12 cellular contexts compared by ENCODE assay signal in the genomic region with DNA sequence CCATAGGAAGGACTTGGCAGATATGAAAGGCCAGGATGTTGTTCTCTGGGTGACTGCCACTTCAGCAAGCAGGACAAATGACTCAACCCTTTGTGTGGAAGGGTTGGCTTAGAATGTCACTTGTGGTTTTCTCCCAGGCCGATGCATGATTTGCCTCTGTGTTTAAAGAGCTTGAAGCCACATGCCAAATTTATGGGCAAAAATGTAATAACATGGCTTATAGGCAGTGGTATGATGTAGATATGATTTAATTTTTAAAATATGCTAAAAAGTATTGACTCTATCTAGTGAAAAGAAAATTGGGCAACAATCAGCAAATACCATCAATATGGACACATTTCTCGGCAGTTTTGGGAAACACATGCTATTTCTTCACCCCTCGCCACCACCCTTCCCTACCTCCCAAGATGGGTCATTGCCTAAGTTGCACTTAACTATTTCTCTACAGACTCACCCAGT.
DNase-seq lines count a peak whose midpoint lies in the region; ATAC-seq and TF ChIP-seq lines count a peak whose summit lies in the region.
"Had no signal": no experiment of that assay in that cellular context is flagged by ENCODE, and none has a peak within 500 bp of the region (broad histone marks: within the 10 kb centered on the region; RNA-seq: fewer than 3 reads in every experiment).

No MANE protein-coding gene starts in this region.

- no peaks in the 10 kb centered on the region for H3K9me3 ChIP-seq in right atrium auricular region
- H3K9me3 ChIP-seq in thyroid gland, result no peaks in the 10 kb centered on the region

- TF ChIP-seq CTCF in right atrium auricular region (IDR thresholded peaks at IDR 0.05) (no peak), thyroid gland (IDR thresholded peaks at IDR 0.05) (no peak)

- TF ChIP-seq POLR2A in thyroid gland (IDR thresholded peaks at IDR 0.05), result no peak

- ATAC-seq in left ventricle myocardium superior (no peak), GM21367 (IDR thresholded peaks at IDR 0.05; ENCODE audit: unreplicated experiment) (no peak)
- ATAC-seq: naive thymus-derived CD8-positive, alpha-beta T cell had no signal

- intact Hi-C loops in left ventricle myocardium superior (cut with micrococcal nuclease), result no loop called here
- intact Hi-C loops in thyroid gland (cut with DNase I), result no loop called here

- H3K27me3 ChIP-seq in right atrium auricular region, result no peaks in the 10 kb centered on the region
- no peaks in the 10 kb centered on the region for H3K27me3 ChIP-seq in thyroid gland

- H3K27ac ChIP-seq in right atrium auricular region (no peak overlapping the region), thyroid gland (no peak overlapping the region)
- H3K27ac ChIP-seq: C4-2B had no signal

- H3K4me3 ChIP-seq in right atrium auricular region (no peak overlapping the region), thyroid gland (replicated peaks in 1 of 3) (no peak overlapping the region)

- H3K36me3 ChIP-seq in right atrium auricular region (no peaks in the 10 kb centered on the region), thyroid gland (no peaks in the 10 kb centered on the region)

- DNase-seq in right atrium auricular region (ENCODE audit: low spot score) (peak; percentile 63), left ventricle myocardium superior (no peak), SW 1271 (lab: John Stamatoyannopoulos, UW) (peak; percentile 3 to 69), foreskin melanocyte (peak; percentile 68), thyroid gland (no peak), NCI-H82 treated with DMSO at 0.1 percent for 48 hours (lab: John Stamatoyannopoulos, UW; ENCODE audit: unreplicated experiment) (no peak)
- DNase-seq in activated CD4-positive, alpha-beta T cell treated with anti-CD3 and anti-CD28 coated beads for 4 hours, result no peak
- DNase-seq: naive thymus-derived CD8-positive, alpha-beta T cell; NCI-H2081; T-helper 9 cell had no signal

- peaks cover 0 to 11% of the 10 kb centered on the region in 2 donors for H3K4me1 ChIP-seq in right atrium auricular region
- H3K4me1 ChIP-seq in thyroid gland, result no peaks in the 10 kb centered on the region

- 78 to 79% methylated on average over 3 of the region's 3 CpGs for WGBS in thyroid gland, 2 donors

Comparison
In these comparisons a context has a peak if more than half of its experiments do, and no peak if none do; other contexts are left out.
1. DNase-seq: peak in right atrium auricular region (single experiment), SW 1271 (2 of 2) and foreskin melanocyte (single experiment); none in left ventricle myocardium superior (single experiment), thyroid gland (0 of 2), activated CD4-positive, alpha-beta T cell treated with anti-CD3 and anti-CD28 coated beads for 4 hours (0 of 2) and NCI-H82 treated with DMSO at 0.1 percent for 48 hours (single experiment).